8 cellular contexts compared by ENCODE assay signal in genomic region chr3:9890249-9891071, GRCh38. TPM values are rescaled to one million over a fixed set of nuclear protein-coding genes. Genes with fewer than 3 reads are reported as not detected.
DNase-seq lines count a peak whose midpoint lies in the region; ATAC-seq and TF ChIP-seq lines count a peak whose summit lies in the region.

JAGN1 (plus strand) TSS chr3:9890610; CDS start chr3:9890723, 113 bp downstream.

- H3K9me3 ChIP-seq in hepatocyte (ENCODE audit: low read depth) (no peaks in the 10 kb centered on the region), vagina (no peaks in the 10 kb centered on the region)

- DNase-seq in NCI-H1694 treated with DMSO at 0.1 percent for 48 hours (lab: John Stamatoyannopoulos, UW) (peak; percentile 24), T1000 (lab: John Stamatoyannopoulos, UW) (peak; percentile 86), astrocyte of the cerebellum (ENCODE audit: low read depth) (peak; percentile 70), hepatocyte (ENCODE audit: low spot score) (peak; percentile 94), renal cortical epithelial cell (ENCODE audit: low read depth) (peak; percentile 57), vagina (ENCODE audit: extremely low spot score in 2 of 2) (no peak)

- peaks cover 5% of the 10 kb centered on the region for H3K4me1 ChIP-seq in hepatocyte (ENCODE audit: insufficient read depth)
- H3K4me1 ChIP-seq in vagina: peaks cover 47% of the 10 kb centered on the region

- peak; percentile 95 for TF ChIP-seq POLR2A in GM18505 (IDR thresholded peaks at IDR 0.05; ENCODE audit: borderline replicate concordance, extremely low read depth, insufficient read depth, insufficient read length)
- peak in 1 of 2 donors; percentile 91 for TF ChIP-seq POLR2A in vagina (IDR thresholded peaks at IDR 0.05)

- no peak for TF ChIP-seq CTCF in astrocyte of the cerebellum (IDR thresholded peaks at IDR 0.05; ENCODE audit: low read depth, low read length, missing control alignments)
- TF ChIP-seq CTCF in hepatocyte (IDR thresholded peaks at IDR 0.05; ENCODE audit: poor library complexity): no peak
- TF ChIP-seq CTCF in vagina (IDR thresholded peaks at IDR 0.05): no peak

- no peaks in the 10 kb centered on the region for H4K20me1 ChIP-seq in hepatocyte (ENCODE audit: insufficient read depth, poor library complexity, severe bottlenecking)

- peak within 1 kb of the TSS; percentile 84 for H2AFZ ChIP-seq in hepatocyte

- peaks cover 43% of the 10 kb centered on the region for H3K79me2 ChIP-seq in hepatocyte

- H3K4me3 ChIP-seq in astrocyte of the cerebellum (ENCODE audit: low read depth, low read length) (peak within 1 kb of the TSS; percentile 96), hepatocyte (peak within 1 kb of the TSS; percentile 96), vagina (peak within 1 kb of the TSS; percentile 79 to 93)

- under 1% methylated on average over 46 of the region's 62 CpGs for WGBS in hepatocyte (ENCODE audit: low lambda C conversion rate, missing lambda C conversion rate)

- ATAC-seq in GM18505 (IDR thresholded peaks at IDR 0.05; ENCODE audit: unreplicated experiment) (peak; percentile 78), HG02870 (IDR thresholded peaks at IDR 0.05; ENCODE audit: unreplicated experiment) (peak; percentile 80)

- H3K27ac ChIP-seq in hepatocyte (peak within 1 kb of the TSS; percentile 97), vagina (peak within 1 kb of the TSS; percentile 94)

- H3K9me2 ChIP-seq in hepatocyte (replicated peaks; ENCODE audit: insufficient read depth): no peaks in the 10 kb centered on the region

- in situ Hi-C loops in astrocyte of the cerebellum (cut with HindIII; ENCODE audit: low sequenced_read_pairs): no loop called here

- intact Hi-C loops in vagina (cut with DNase I): no loop called here

- no peaks in the 10 kb centered on the region for H3K36me3 ChIP-seq in hepatocyte (replicated peaks; ENCODE audit: insufficient read depth, low read depth)
- H3K36me3 ChIP-seq in vagina: peaks cover 0 to 15% of the 10 kb centered on the region in 2 donors

- H3K27me3 ChIP-seq in hepatocyte (no peaks in the 10 kb centered on the region), vagina (no peaks in the 10 kb centered on the region)

- peak within 1 kb of the TSS; percentile 89 for H3K4me2 ChIP-seq in hepatocyte

RNA-seq across cellular contexts. Expression of gene JAGN1, which starts in this region (rescaled TPM):
- total RNA-seq in hepatocyte: 61.4 and 73.8 TPM in 2 replicates
- 70.2 and 83.5 TPM in 2 replicates for polyA plus RNA-seq in hepatocyte
- 31.1 and 38.4 TPM in 2 replicates for total RNA-seq in renal cortical epithelial cell
- total RNA-seq in vagina: 32.7 TPM

Comparison
In these comparisons a context has a peak if more than half of its experiments do, and no peak if none do; other contexts are left out.
1. DNase-seq: peak in NCI-H1694 treated with DMSO at 0.1 percent for 48 hours (single experiment), T1000 (single experiment), astrocyte of the cerebellum (single experiment), hepatocyte (single experiment) and renal cortical epithelial cell (single experiment); none in vagina (0 of 2).
2. Peak in every context shown above with its lines, with median percentiles within 50 percentile points of each other: H3K4me3 ChIP-seq.